8 cellular contexts compared by ENCODE assay signal in the genomic region with DNA sequence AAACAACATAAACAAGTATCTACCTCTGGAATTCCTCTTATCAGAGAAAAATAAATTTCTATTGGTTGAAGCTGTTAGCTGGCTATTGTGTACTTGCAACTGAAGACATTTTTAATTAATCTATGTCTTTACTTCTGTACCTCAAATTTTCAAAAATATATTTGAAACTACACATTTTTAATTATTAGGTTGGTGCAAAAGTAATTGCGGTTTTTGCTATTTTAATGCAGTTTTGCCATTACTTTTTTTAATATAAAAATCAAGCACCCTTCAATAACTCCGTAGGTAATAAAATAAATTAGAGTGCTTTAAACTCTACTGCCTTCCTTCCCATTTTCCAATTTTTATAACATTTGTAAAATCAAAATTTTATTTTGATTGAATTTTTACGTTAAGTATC.
"Had no signal": no experiment of that assay in that cellular context is flagged by ENCODE, and none has a peak within 500 bp of the region (broad histone marks: within the 10 kb centered on the region; RNA-seq: fewer than 3 reads in every experiment).

No MANE protein-coding gene starts in this region.

- H3K27me3 Mint-ChIP-seq: IgD-negative memory B cell had no signal

- H3K9me3 Mint-ChIP-seq: IgD-negative memory B cell had no signal

- H3K9ac ChIP-seq: KMS-11 had no signal

- H3K36me3 Mint-ChIP-seq: IgD-negative memory B cell had no signal

- H3K4me2 ChIP-seq: KMS-11 had no signal

- FAIRE-seq: HTR-8/SVneo, K562 had no signal

- H3K4me3 Mint-ChIP-seq: IgD-negative memory B cell had no signal

- H3K27ac ChIP-seq: HL-60, KMS-11 had no signal

- DNase-seq: IMR-90, KBM-7, KG1 had no signal

- H3K4me3 ChIP-seq: K562 had no signal
